In the genomic region with DNA sequence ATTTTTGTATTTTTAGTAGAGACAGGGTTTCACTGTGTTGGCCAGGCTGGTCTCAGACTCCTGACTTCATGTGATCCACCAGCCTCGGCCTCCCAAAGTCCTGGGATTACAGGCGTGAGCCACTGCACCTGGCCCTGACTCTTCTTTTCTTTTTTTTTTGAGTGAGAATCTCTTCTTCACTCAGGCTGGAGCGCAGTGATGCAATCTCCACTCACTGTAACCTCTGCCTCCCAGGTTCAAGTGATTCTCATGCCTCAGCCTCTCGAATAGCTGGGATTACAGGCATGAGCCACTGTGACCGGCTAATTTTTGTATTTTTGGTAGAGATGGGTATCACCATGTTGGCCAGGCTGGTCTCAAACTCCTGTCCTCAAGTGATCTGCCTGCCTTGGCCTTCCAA, we compare ENCODE assay signal across 1 cellular context.
TF ChIP-seq lines count a peak whose summit lies in the region.

No MANE protein-coding gene starts in this region.

TF ChIP-seq in H1, 55 proteins besides CTCF, POLR2A, EP300 and RAD21:
- peak; percentile 59; the same call in 1 of the 2 replicates for TF ChIP-seq CEBPB (IDR thresholded peaks at IDR 0.05; ENCODE audit: low read depth, low read length)
